In genomic region chr6:99761701-99762100, GRCh38 we compare ENCODE assay signal across 20 cellular contexts.
A peak's percentile ranks its signal among the peaks of the same experiment; 100 is the strongest.
DNase-seq lines count a peak whose midpoint lies in the region; ATAC-seq and TF ChIP-seq lines count a peak whose summit lies in the region.
"Had no signal": no experiment of that assay in that cellular context is flagged by ENCODE, and none has a peak within 500 bp of the region (broad histone marks: within the 10 kb centered on the region; RNA-seq: fewer than 3 reads in every experiment).

No MANE protein-coding gene starts in this region.

- H3K4me1 ChIP-seq in transverse colon, result no peaks in the 10 kb centered on the region
- H3K4me1 ChIP-seq: A549, SJCRH30 had no signal

- H3K27me3 Mint-ChIP-seq in WTC11 (ENCODE audit: low read depth), result no peaks in the 10 kb centered on the region

- H3K9me3 Mint-ChIP-seq in WTC11, result no peaks in the 10 kb centered on the region

- no peaks in the 10 kb centered on the region for H3K36me3 ChIP-seq in transverse colon
- H3K36me3 ChIP-seq: SJCRH30 had no signal

- no peak for TF ChIP-seq CTCF in VCaP (conservative IDR thresholded peaks at IDR 0.05)
- no peak for TF ChIP-seq CTCF in WTC11 (IDR thresholded peaks at IDR 0.05)
- TF ChIP-seq CTCF in transverse colon (IDR thresholded peaks at IDR 0.05), result no peak

- WGBS in transverse colon (ENCODE audit: low coverage in 1 of 2), 2 donors, result 85% methylated on average over 1 of the region's 1 CpG; no CpG with 5 or more reads in 1 of the 2 donors

- TF ChIP-seq POLR2A in transverse colon (IDR thresholded peaks at IDR 0.05), result no peak

- H3K4me3 ChIP-seq in transverse colon, result no peak overlapping the region
- H3K4me3 ChIP-seq: A549, SJCRH30 had no signal

- CTCF ChIA-PET in WTC11 (lab: Charles Lee), result interaction anchor here (1.2 kb wide), 1 partner anchor 15 kb away, joined by 4 read pairs; no protein-coding TSS in a partner anchor

- DNase-seq in SIG-M5 treated with dmso at 0.1 percent for 504 hours (lab: John Stamatoyannopoulos, UW; ENCODE audit: unreplicated experiment), result peak; percentile 2
- no peak for DNase-seq in SIG-M5 (lab: John Stamatoyannopoulos, UW)
- peak; percentile 31 for DNase-seq in NCI-H446 treated with DMSO at 0.1 percent for 48 hours (lab: John Stamatoyannopoulos, UW)
- DNase-seq in WTC11 (ENCODE audit: low spot score), result no peak
- DNase-seq in transverse colon, result no peak
- DNase-seq: AML-193; CD4-positive, alpha-beta memory T cell; COR-L47; DMS53; NCI-H1092 treated with DMSO at 0.1 percent for 48 hours; NCI-H1694 treated with DMSO at 0.1 percent for 48 hours; NCI-H2227 treated with DMSO at 0.1 percent for 48 hours; NCI-H510A; NCI-H82; SJCRH30 had no signal

- no peak overlapping the region for H3K27ac Mint-ChIP-seq in WTC11
- H3K27ac Mint-ChIP-seq: CD4-positive, alpha-beta memory T cell had no signal

- H3K4me3 Mint-ChIP-seq in WTC11, result no peak overlapping the region
- H3K4me3 Mint-ChIP-seq: CD4-positive, alpha-beta memory T cell had no signal

- in situ Hi-C loops in transverse colon (cut with MboI; ENCODE audit: low pct_ligation_motif_present in 1 of 4, low pct_unique_long_range_greater_than_20kb in 1 of 4, low sequenced_read_pairs in 3 of 4), result no loop called here

- H3K27ac ChIP-seq in VCaP (peak overlapping the region; percentile 61), transverse colon (no peak overlapping the region)
- H3K27ac ChIP-seq: A549, SJCRH30 had no signal

- no peak for TF ChIP-seq EP300 in transverse colon (IDR thresholded peaks at IDR 0.05; ENCODE audit: low read depth)

- H3K4me1 Mint-ChIP-seq in WTC11, result no peaks in the 10 kb centered on the region
- H3K4me1 Mint-ChIP-seq: CD4-positive, alpha-beta memory T cell had no signal

- no peaks in the 10 kb centered on the region for H3K9me3 ChIP-seq in transverse colon
- H3K9me3 ChIP-seq: A549, SJCRH30 had no signal

- intact Hi-C loops in transverse colon (cut with DNase I; ENCODE audit: low total_unique reads), result loop anchor here (1.0 kb wide), 1 partner anchor 37 kb away; no protein-coding TSS in a partner anchor

- ATAC-seq in WTC11, result no peak
- ATAC-seq in HG03460 (IDR thresholded peaks at IDR 0.05; ENCODE audit: unreplicated experiment), result no peak
- ATAC-seq: A549, Panc1, SK-N-SH treated with all-trans-retinoic acid at 6 μM for 48 hours had no signal

- POLR2A ChIA-PET in WTC11 (lab: Charles Lee), result no interaction called here

- H3K27me3 ChIP-seq in transverse colon, result peaks cover 21% of the 10 kb centered on the region
- H3K27me3 ChIP-seq: SJCRH30 had no signal

- no peaks in the 10 kb centered on the region for H3K36me3 Mint-ChIP-seq in WTC11
- H3K36me3 Mint-ChIP-seq: CD4-positive, alpha-beta memory T cell had no signal

TF ChIP-seq in WTC11, 78 proteins besides CTCF, POLR2A, EP300 and RAD21:
- TF ChIP-seq E2F1 (CRISPR knock-in tag; IDR thresholded peaks at IDR 0.05) (no peak), GRHL2 (CRISPR knock-in tag; IDR thresholded peaks at IDR 0.05; ENCODE audit: insufficient replicate concordance, severe bottlenecking) (no peak), ZNF138 (CRISPR knock-in tag; conservative IDR thresholded peaks at IDR 0.05) (no peak), PRRX2 (CRISPR knock-in tag; IDR thresholded peaks at IDR 0.05) (no peak), ZNF671 (CRISPR knock-in tag; IDR thresholded peaks at IDR 0.05) (no peak), NFATC4 (CRISPR knock-in tag; IDR thresholded peaks at IDR 0.05) (no peak), ATF6 (CRISPR knock-in tag; IDR thresholded peaks at IDR 0.05) (no peak), HMGA2 (CRISPR knock-in tag; IDR thresholded peaks at IDR 0.05) (no peak), SP1 (CRISPR knock-in tag; conservative IDR thresholded peaks at IDR 0.05) (no peak), NR2C2 (CRISPR knock-in tag; IDR thresholded peaks at IDR 0.05) (no peak), SMAD4 (CRISPR knock-in tag; IDR thresholded peaks at IDR 0.05) (no peak), ZNF416 (CRISPR knock-in tag; IDR thresholded peaks at IDR 0.05) (no peak), ZBTB21 (CRISPR knock-in tag; IDR thresholded peaks at IDR 0.05; ENCODE audit: borderline replicate concordance) (no peak), ETV6 (CRISPR knock-in tag; IDR thresholded peaks at IDR 0.05) (no peak), JUN (CRISPR knock-in tag; IDR thresholded peaks at IDR 0.05) (no peak)
- TF ChIP-seq, protein P1, sequence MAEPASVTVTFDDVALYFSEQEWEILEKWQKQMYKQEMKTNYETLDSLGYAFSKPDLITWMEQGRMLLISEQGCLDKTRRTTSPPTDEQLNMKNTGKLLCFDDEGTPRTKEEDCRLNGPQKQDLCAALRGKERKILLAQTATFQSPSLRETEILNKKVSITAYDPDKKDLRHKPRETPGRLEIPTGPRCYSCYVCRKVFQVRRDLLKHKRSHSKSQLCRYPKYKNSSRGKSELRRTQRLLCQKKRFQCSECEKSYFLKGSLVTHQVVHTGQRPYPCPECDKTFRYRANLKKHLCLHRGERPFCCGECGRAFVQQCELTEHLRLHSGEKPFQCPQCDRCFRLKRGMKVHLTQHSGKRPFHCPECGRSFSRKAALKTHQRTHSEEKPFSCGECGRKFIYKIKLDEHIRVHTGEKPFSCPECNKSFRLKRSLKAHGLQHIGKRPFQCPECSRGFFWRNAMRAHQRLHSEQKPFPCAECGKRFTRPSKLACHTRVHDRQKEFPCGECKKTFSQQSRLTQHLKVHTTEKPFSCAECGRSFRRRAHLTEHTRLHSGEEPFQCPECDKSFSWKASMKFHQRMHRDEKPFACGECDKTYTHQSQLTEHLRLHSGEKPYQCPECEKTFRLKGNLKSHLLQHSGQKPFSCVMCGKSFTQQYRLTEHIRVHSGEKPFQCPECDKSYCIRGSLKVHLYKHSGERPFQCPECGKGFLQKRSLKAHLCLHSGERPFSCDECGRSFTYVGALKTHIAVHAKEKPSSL (CRISPR knock-in tag; conservative IDR thresholded peaks at IDR 0.05), result no peak
- TF ChIP-seq, protein P2, sequence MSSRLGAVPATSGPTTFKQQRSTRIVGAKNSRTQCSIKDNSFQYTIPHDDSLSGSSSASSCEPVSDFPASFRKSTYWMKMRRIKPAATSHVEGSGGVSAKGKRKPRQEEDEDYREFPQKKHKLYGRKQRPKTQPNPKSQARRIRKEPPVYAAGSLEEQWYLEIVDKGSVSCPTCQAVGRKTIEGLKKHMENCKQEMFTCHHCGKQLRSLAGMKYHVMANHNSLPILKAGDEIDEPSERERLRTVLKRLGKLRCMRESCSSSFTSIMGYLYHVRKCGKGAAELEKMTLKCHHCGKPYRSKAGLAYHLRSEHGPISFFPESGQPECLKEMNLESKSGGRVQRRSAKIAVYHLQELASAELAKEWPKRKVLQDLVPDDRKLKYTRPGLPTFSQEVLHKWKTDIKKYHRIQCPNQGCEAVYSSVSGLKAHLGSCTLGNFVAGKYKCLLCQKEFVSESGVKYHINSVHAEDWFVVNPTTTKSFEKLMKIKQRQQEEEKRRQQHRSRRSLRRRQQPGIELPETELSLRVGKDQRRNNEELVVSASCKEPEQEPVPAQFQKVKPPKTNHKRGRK (CRISPR knock-in tag; IDR thresholded peaks at IDR 0.05; ENCODE audit: borderline replicate concordance), result no peak
- TF ChIP-seq, protein P3, sequence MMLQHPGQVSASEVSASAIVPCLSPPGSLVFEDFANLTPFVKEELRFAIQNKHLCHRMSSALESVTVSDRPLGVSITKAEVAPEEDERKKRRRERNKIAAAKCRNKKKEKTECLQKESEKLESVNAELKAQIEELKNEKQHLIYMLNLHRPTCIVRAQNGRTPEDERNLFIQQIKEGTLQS (CRISPR knock-in tag; conservative IDR thresholded peaks at IDR 0.05), result no peak
- TF ChIP-seq, protein P4, sequence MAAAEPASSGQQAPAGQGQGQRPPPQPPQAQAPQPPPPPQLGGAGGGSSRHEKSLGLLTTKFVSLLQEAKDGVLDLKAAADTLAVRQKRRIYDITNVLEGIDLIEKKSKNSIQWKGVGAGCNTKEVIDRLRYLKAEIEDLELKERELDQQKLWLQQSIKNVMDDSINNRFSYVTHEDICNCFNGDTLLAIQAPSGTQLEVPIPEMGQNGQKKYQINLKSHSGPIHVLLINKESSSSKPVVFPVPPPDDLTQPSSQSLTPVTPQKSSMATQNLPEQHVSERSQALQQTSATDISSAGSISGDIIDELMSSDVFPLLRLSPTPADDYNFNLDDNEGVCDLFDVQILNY (CRISPR knock-in tag; IDR thresholded peaks at IDR 0.05), result no peak
- TF ChIP-seq, protein P5, sequence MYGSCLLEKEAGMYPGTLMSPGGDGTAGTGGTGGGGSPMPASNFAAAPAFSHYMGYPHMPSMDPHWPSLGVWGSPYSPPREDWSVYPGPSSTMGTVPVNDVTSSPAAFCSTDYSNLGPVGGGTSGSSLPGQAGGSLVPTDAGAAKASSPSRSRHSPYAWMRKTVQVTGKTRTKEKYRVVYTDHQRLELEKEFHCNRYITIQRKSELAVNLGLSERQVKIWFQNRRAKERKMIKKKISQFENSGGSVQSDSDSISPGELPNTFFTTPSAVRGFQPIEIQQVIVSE (CRISPR knock-in tag; IDR thresholded peaks at IDR 0.05; ENCODE audit: borderline replicate concordance), result no peak

Comparison
In these comparisons a context has a peak if more than half of its experiments do, and no peak if none do; other contexts are left out.
1. DNase-seq: peak in SIG-M5 treated with dmso at 0.1 percent for 504 hours (single experiment) and NCI-H446 treated with DMSO at 0.1 percent for 48 hours (single experiment); none in SIG-M5 (single experiment), WTC11 (single experiment) and transverse colon (single experiment).